9 cellular contexts compared by ENCODE assay signal in the genomic region with DNA sequence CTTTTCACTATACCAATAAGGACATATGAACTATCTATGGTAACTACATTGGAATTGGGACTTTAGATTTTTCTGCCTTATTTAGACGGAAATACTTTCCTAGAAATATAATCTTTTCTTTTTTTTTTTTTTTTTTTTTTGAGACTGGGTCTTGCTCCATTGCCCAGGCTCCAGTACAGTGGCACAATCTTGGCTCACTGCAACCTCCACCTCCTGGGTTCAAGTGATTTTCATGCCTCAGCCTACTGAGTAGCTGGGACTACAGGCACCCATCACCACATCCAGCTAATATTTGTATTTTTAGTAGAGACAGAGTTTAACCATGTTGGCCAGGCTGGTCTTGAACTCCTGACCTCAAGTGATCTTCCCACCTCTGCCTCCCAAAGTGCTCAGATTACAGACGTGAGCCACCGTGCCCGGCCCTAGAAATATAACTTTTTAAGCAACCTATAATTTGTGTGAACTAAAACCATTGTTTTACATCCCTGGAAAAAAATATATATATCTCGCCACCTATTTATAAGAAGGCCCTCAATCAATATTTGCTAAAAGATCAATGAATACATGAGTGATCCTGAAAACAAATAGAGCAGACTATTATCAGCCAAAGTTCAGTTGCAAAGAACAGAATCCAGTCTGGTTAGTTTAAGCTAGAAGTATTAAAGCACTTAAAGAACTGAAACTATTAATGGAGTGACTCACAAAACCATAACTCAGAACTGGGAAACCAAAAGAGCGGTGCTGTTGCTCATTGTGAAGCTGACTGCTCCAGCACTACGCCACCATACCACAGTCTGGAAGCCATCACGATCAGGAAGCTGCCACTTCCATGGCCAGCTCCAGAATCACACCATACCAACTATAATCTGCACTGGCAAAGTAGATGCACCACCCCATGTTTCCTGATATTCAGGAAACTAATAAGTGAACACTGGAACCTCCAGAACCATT. TPM values are rescaled to one million over a fixed set of nuclear protein-coding genes. Genes with fewer than 3 reads are reported as not detected.
DNase-seq lines count a peak whose midpoint lies in the region; ATAC-seq and TF ChIP-seq lines count a peak whose summit lies in the region.
"Had no signal": no experiment of that assay in that cellular context is flagged by ENCODE, and none has a peak within 500 bp of the region (broad histone marks: within the 10 kb centered on the region; RNA-seq: fewer than 3 reads in every experiment).

No MANE protein-coding gene starts in this region.

- H3K9me2 ChIP-seq in PC-3 (replicated peaks; ENCODE audit: low read length): no peaks in the 10 kb centered on the region

- peak; percentile 87 for DNase-seq in PC-3
- peak; percentile 85 for DNase-seq in mesenchymal stem cell
- DNase-seq in Kasumi-1 (lab: John Stamatoyannopoulos, UW): no peak
- no peak for DNase-seq in uterus
- DNase-seq in SKM-1 (lab: John Stamatoyannopoulos, UW; ENCODE audit: unreplicated experiment): no peak
- DNase-seq: transverse colon had no signal

- H3K18ac ChIP-seq in mesenchymal stem cell (ENCODE audit: low read depth in 1 of 2, low read length in 2 of 2): peak overlapping the region in 1 of 2 experiments; percentile 11

- H2BK120ac ChIP-seq in mesenchymal stem cell (ENCODE audit: low read depth, low read length): no peak overlapping the region

- peak overlapping the region; percentile 23 for H3K9ac ChIP-seq in PC-3 (ENCODE audit: low read length)
- no peak overlapping the region for H3K9ac ChIP-seq in mesenchymal stem cell (ENCODE audit: low read length)

- WGBS in mesenchymal stem cell: 74% methylated on average over 6 of the region's 8 CpGs

- H3K9me3 ChIP-seq in PC-3 (ENCODE audit: low read length) (no peaks in the 10 kb centered on the region), mesenchymal stem cell (ENCODE audit: control insufficient read depth, low read length) (no peaks in the 10 kb centered on the region), uterus (no peaks in the 10 kb centered on the region)
- H3K9me3 ChIP-seq: transverse colon had no signal

- H2BK15ac ChIP-seq in mesenchymal stem cell (ENCODE audit: low read depth, poor library complexity, severe bottlenecking): no peak overlapping the region

- H2BK5ac ChIP-seq in mesenchymal stem cell (ENCODE audit: low read depth, low read length, poor library complexity, severe bottlenecking): no peak overlapping the region

- peak; percentile 18; the same call in 1 of the 2 replicates for TF ChIP-seq CTCF in PC-3 (conservative IDR thresholded peaks at IDR 0.05; ENCODE audit: low read depth, low read length)
- TF ChIP-seq CTCF in uterus (IDR thresholded peaks at IDR 0.05): no peak

- H3K4me2 ChIP-seq in PC-3 (ENCODE audit: low read length) (peak overlapping the region; percentile 69), mesenchymal stem cell (ENCODE audit: low read length, poor library complexity, severe bottlenecking) (peak overlapping the region; percentile 20)

- H3K4me3 ChIP-seq in PC-3 (ENCODE audit: low read length) (no peak overlapping the region), mesenchymal stem cell (ENCODE audit: insufficient read depth in 1 of 2, low read depth in 1 of 2, low read length in 2 of 2) (no peak overlapping the region), uterus (no peak overlapping the region)
- H3K4me3 ChIP-seq: transverse colon had no signal

- H3K27ac ChIP-seq in PC-3 (ENCODE audit: low read length): peak overlapping the region; percentile 75
- no peak overlapping the region for H3K27ac ChIP-seq in mesenchymal stem cell (ENCODE audit: low read length, poor library complexity, severe bottlenecking)
- no peak overlapping the region for H3K27ac ChIP-seq in uterus
- H3K27ac ChIP-seq: transverse colon had no signal

- H3K4me1 ChIP-seq in PC-3 (ENCODE audit: insufficient read depth, low read length) (peaks cover 23% of the 10 kb centered on the region), mesenchymal stem cell (ENCODE audit: control insufficient read depth, insufficient read depth, low read depth, low read length) (peaks cover 10% of the 10 kb centered on the region), uterus (no peaks in the 10 kb centered on the region)
- H3K4me1 ChIP-seq: transverse colon had no signal

- CTCF ChIA-PET in PC-3 (lab: Charles Lee): no interaction called here

- H2AFZ ChIP-seq in PC-3 (ENCODE audit: low read length) (peak overlapping the region; percentile 63), mesenchymal stem cell (ENCODE audit: low read depth, low read length) (peak overlapping the region; percentile 84)

- intact Hi-C loops in PC-3 (cut with micrococcal nuclease): no loop called here
- intact Hi-C loops in uterus (cut with DNase I; ENCODE audit: low total_unique reads): no loop called here

- H2BK12ac ChIP-seq in mesenchymal stem cell (ENCODE audit: low read length in 2 of 2): no peak overlapping the region

- no peak for TF ChIP-seq POLR2A in uterus (IDR thresholded peaks at IDR 0.05)

- POLR2A ChIA-PET in PC-3 (lab: Charles Lee; ENCODE audit: unreplicated experiment): interaction anchor here (0.6 kb wide), 1 partner anchor 59 kb away, joined by 3 read pairs; no protein-coding TSS in a partner anchor

- ATAC-seq in GM18909 (IDR thresholded peaks at IDR 0.05; ENCODE audit: poor library complexity, unreplicated experiment) (peak; percentile 67), HG02763 (IDR thresholded peaks at IDR 0.05; ENCODE audit: unreplicated experiment) (peak; percentile 59), PC-3 (peak; percentile 74), GM19328 (IDR thresholded peaks at IDR 0.05; ENCODE audit: unreplicated experiment) (no peak)

- H2AK5ac ChIP-seq in mesenchymal stem cell (ENCODE audit: low read length, severe bottlenecking): no peak overlapping the region

- H3K79me2 ChIP-seq in PC-3 (ENCODE audit: low read length): no peaks in the 10 kb centered on the region

- no peak overlapping the region for H3K23ac ChIP-seq in mesenchymal stem cell (ENCODE audit: low read length in 2 of 2)

- no peaks in the 10 kb centered on the region for H4K20me1 ChIP-seq in PC-3 (ENCODE audit: low read length)

- no peaks in the 10 kb centered on the region for H3F3A ChIP-seq in PC-3 (ENCODE audit: low read length, unreplicated experiment)

- H3K36me3 ChIP-seq in PC-3 (ENCODE audit: low read depth, low read length) (no peaks in the 10 kb centered on the region), mesenchymal stem cell (ENCODE audit: control insufficient read depth in 1 of 2, insufficient read depth in 2 of 2, low read depth in 1 of 2, low read length in 2 of 2) (no peaks in the 10 kb centered on the region), uterus (no peaks in the 10 kb centered on the region)
- H3K36me3 ChIP-seq: transverse colon had no signal

- peak overlapping the region; percentile 93 for H4K8ac ChIP-seq in mesenchymal stem cell (ENCODE audit: low read length)

- H3K14ac ChIP-seq in mesenchymal stem cell (ENCODE audit: low read length in 2 of 2): no peak overlapping the region

- H3K79me1 ChIP-seq in mesenchymal stem cell (replicated peaks; ENCODE audit: low read length, poor library complexity, severe bottlenecking): no peaks in the 10 kb centered on the region

- no peak overlapping the region for H3K4ac ChIP-seq in mesenchymal stem cell (ENCODE audit: low read depth in 1 of 2, low read length in 2 of 2)

- no peaks in the 10 kb centered on the region for H3K27me3 ChIP-seq in PC-3 (ENCODE audit: low read length)
- no peaks in the 10 kb centered on the region for H3K27me3 ChIP-seq in mesenchymal stem cell (ENCODE audit: control insufficient read depth in 1 of 2, insufficient read depth in 1 of 2, low read length in 2 of 2)
- H3K27me3 ChIP-seq in uterus: no peaks in the 10 kb centered on the region
- H3K27me3 ChIP-seq: transverse colon had no signal

- BruUV-seq in PC-3 (replicated peaks; lab: Mats Ljungman, UMichigan): no TSS peak

- H4K91ac ChIP-seq in mesenchymal stem cell (ENCODE audit: low read length): no peak overlapping the region

RNA-seq across cellular contexts. Expression of a gene that starts 8.4 kb away (rescaled TPM):
- total RNA-seq in PC-3 (2014; rRNA removed) (30.1 and 43.8 TPM in 2 replicates), uterus (100 to 1,000 TPM in 1 of 4 donors, 10 to 100 TPM in 3; 35.6 to 100 (median 55.4) TPM)
- polyA plus RNA-seq in mesenchymal stem cell (2013, experiment 1 of 2): 23.5 TPM
- polyA plus RNA-seq in mesenchymal stem cell (2013, experiment 2 of 2): 24.4 TPM

RNA-seq across cellular contexts. Expression of a gene that starts 54.8 kb away (rescaled TPM):
- total RNA-seq in PC-3 (2014; rRNA removed) (22.7 and 26.4 TPM in 2 replicates), uterus (100 to 1,000 TPM in 1 of 4 donors, 10 to 100 TPM in 1, 1 to 10 TPM in 2; 6.2 to 104 (median 14.8) TPM)
- 10.1 TPM for polyA plus RNA-seq in mesenchymal stem cell (2013, experiment 1 of 2)
- polyA plus RNA-seq in mesenchymal stem cell (2013, experiment 2 of 2): 10.3 TPM

Comparison
In these comparisons a context has a peak if more than half of its experiments do, and no peak if none do; other contexts are left out.
1. DNase-seq: peak in PC-3 (single experiment) and mesenchymal stem cell (single experiment); none in Kasumi-1 (0 of 2), uterus (0 of 2) and SKM-1 (single experiment).